20 cellular contexts compared by ENCODE assay signal in the genomic region with DNA sequence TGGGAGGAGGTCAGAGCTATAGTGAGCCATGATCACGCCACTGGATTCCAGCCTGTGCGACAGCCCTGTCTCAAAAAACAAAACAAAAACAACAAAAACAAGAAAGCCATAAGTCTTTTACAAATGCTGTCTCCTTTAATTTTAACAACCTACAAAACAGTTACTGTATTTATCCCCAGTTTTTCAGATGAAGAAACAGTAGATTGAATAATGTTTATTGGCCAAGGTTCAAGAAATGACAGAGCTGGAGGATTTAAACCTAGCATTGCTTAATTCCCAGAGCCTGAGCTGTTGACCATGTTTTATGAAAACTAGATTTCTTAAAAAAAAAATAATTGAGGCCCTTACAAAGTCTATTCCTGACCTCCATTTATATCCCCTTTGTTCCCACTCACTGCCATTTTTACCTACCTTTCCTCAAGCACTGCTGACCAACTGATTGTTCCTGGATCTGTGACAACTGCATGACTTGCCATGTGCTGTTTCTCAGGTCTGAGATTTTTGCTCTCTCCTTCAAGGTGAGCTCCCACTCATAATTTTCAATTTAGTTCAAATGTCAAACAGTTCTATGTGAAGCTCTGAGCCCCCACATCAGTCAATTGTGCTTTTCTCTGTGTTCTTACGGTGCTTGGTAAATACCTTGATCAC.
"Had no signal": no experiment of that assay in that cellular context is flagged by ENCODE, and none has a peak within 500 bp of the region (broad histone marks: within the 10 kb centered on the region; RNA-seq: fewer than 3 reads in every experiment).

No MANE protein-coding gene starts in this region.

- H3K9me3 ChIP-seq: colonic mucosa, heart left ventricle, testis, tibial nerve, upper lobe of right lung, vagina had no signal

- H3K27me3 Mint-ChIP-seq: naive B cell; stimulated activated memory B cell treated with anti-CD40 and anti-IgM and Interleukin-4, amounts not matched to agents 10 μg/mL and 1 μg/mL and 100 μg/mL, for 72 hours; stimulated activated naive CD8-positive, alpha-beta T cell treated with anti-CD3 and anti-CD28 coated beads, Interleukin-15, Interleukin-2, amounts not matched to agents 100 ng/mL and 50 ng/mL, for 24 hours had no signal

- H3K4me2 ChIP-seq: smooth muscle cell had no signal

- DNase-seq: colonic mucosa; dermis blood vessel endothelial cell; foreskin melanocyte; heart left ventricle; hippocampal formation; kidney glomerular epithelial cell; midbrain; naive B cell; nephron progenitor cell; posterior cingulate gyrus; right cardiac atrium; stimulated activated CD4-positive, alpha-beta T cell treated with anti-CD3 and anti-CD28 coated beads, Interleukin-2, amount 100 ng/mL, for 48 hours; testis; upper lobe of right lung had no signal

- ATAC-seq: heart left ventricle; left lobe of liver; right cardiac atrium; stimulated activated memory B cell treated with anti-CD40 and anti-IgM and Interleukin-4, amounts not matched to agents 10 μg/mL and 1 μg/mL and 100 μg/mL, for 72 hours; upper lobe of right lung had no signal

- H3K36me3 Mint-ChIP-seq: naive B cell; stimulated activated memory B cell treated with anti-CD40 and anti-IgM and Interleukin-4, amounts not matched to agents 10 μg/mL and 1 μg/mL and 100 μg/mL, for 72 hours had no signal

- H3K36me3 ChIP-seq: colonic mucosa, heart left ventricle, tibial nerve, upper lobe of right lung, vagina had no signal

- H3K4me3 ChIP-seq: colonic mucosa, heart left ventricle, smooth muscle cell, testis, tibial nerve, upper lobe of right lung, vagina had no signal

- H3K27ac ChIP-seq: colonic mucosa, heart left ventricle, testis, tibial nerve, upper lobe of right lung, vagina had no signal

- H3K4me1 Mint-ChIP-seq: naive B cell; nephron progenitor cell; stimulated activated memory B cell treated with anti-CD40 and anti-IgM and Interleukin-4, amounts not matched to agents 10 μg/mL and 1 μg/mL and 100 μg/mL, for 72 hours had no signal

- H3K27me3 ChIP-seq: colonic mucosa, heart left ventricle, testis, tibial nerve, upper lobe of right lung, vagina had no signal

- H3K9me3 Mint-ChIP-seq: naive B cell; stimulated activated memory B cell treated with anti-CD40 and anti-IgM and Interleukin-4, amounts not matched to agents 10 μg/mL and 1 μg/mL and 100 μg/mL, for 72 hours; stimulated activated naive CD8-positive, alpha-beta T cell treated with anti-CD3 and anti-CD28 coated beads, Interleukin-15, Interleukin-2, amounts not matched to agents 100 ng/mL and 50 ng/mL, for 24 hours had no signal

- H3K4me1 ChIP-seq: colonic mucosa, heart left ventricle, testis, tibial nerve, upper lobe of right lung, vagina had no signal

- H3K4me3 Mint-ChIP-seq: naive B cell; nephron progenitor cell; stimulated activated memory B cell treated with anti-CD40 and anti-IgM and Interleukin-4, amounts not matched to agents 10 μg/mL and 1 μg/mL and 100 μg/mL, for 72 hours; stimulated activated naive CD8-positive, alpha-beta T cell treated with anti-CD3 and anti-CD28 coated beads, Interleukin-15, Interleukin-2, amounts not matched to agents 100 ng/mL and 50 ng/mL, for 24 hours had no signal

- H3K27ac Mint-ChIP-seq: naive B cell; nephron progenitor cell; stimulated activated memory B cell treated with anti-CD40 and anti-IgM and Interleukin-4, amounts not matched to agents 10 μg/mL and 1 μg/mL and 100 μg/mL, for 72 hours; stimulated activated naive CD8-positive, alpha-beta T cell treated with anti-CD3 and anti-CD28 coated beads, Interleukin-15, Interleukin-2, amounts not matched to agents 100 ng/mL and 50 ng/mL, for 24 hours had no signal
